In genomic region chr1:25554426-25554780, GRCh38 we compare ENCODE assay signal across 21 cellular contexts.
"Had no signal": no experiment of that assay in that cellular context is flagged by ENCODE, and none has a peak within 500 bp of the region (broad histone marks: within the 10 kb centered on the region; RNA-seq: fewer than 3 reads in every experiment).

No MANE protein-coding gene starts in this region.

- DNase-seq: activated CD4-positive, alpha-beta T cell treated with anti-CD3 and anti-CD28 coated beads, Interleukin-2, amount 50 U/mL, for 4 hours; activated CD8-positive, alpha-beta memory T cell treated with anti-CD3 and anti-CD28 coated beads, Interleukin-2, amount 50 U/mL, for 48 hours; activated gamma-delta T cell; activated T-cell treated with anti-CD3 and anti-CD28 coated beads, Interleukin-2, amount 50 U/mL, for 72 hours; cerebellar nuclear complex; dermis blood vessel endothelial cell; heart right ventricle; left cardiac atrium; ovary; stimulated activated CD4-positive, alpha-beta T cell treated with anti-CD3 and anti-CD28 coated beads, Interleukin-12 subunit alpha, Interleukin-12 subunit beta, amount 100 ng/mL, for 4 hours; stimulated activated CD4-positive, alpha-beta T cell treated with anti-CD3 and anti-CD28 coated beads, Interleukin-2, amount 100 ng/mL, for 24 hours; stomach; T1000; tibial artery had no signal

- H3K4me3 ChIP-seq: breast epithelium, gastroesophageal sphincter, heart right ventricle, lung, neural progenitor cell, ovary, stomach, tibial artery had no signal

- H3K4me1 ChIP-seq: neural progenitor cell had no signal

- ATAC-seq: activated CD4-positive, CD25-positive, alpha-beta regulatory T cell treated with anti-CD3 and anti-CD28 coated beads, Interleukin-2, amount 50 U/mL, for 24 hours; activated T-cell treated with anti-CD3 and anti-CD28 coated beads, Interleukin-2, amount 50 U/mL, for 72 hours; gastroesophageal sphincter; heart right ventricle; left cardiac atrium had no signal

- H3K27ac ChIP-seq: breast epithelium, gastroesophageal sphincter, neural progenitor cell, ovary, tibial artery had no signal

- FAIRE-seq: urothelium cell line had no signal

- H3K4me2 ChIP-seq: neural progenitor cell had no signal

- H3K9ac ChIP-seq: neural progenitor cell had no signal

- H3K4me3 Mint-ChIP-seq: activated T-cell treated with anti-CD3 and anti-CD28 coated beads, Interleukin-2, amount 50 U/mL, for 72 hours; mesothelial cell of epicardium; neural progenitor cell had no signal

- H3K9me3 Mint-ChIP-seq: mesothelial cell of epicardium, neural progenitor cell had no signal

- H3K9me3 ChIP-seq: breast epithelium, gastroesophageal sphincter, heart right ventricle, ovary, stomach, tibial artery had no signal

- H3K27me3 ChIP-seq: breast epithelium, gastroesophageal sphincter, heart right ventricle, neural progenitor cell, ovary, stomach, tibial artery had no signal

- H3K36me3 ChIP-seq: breast epithelium, neural progenitor cell, ovary had no signal

- H2AFZ ChIP-seq: neural progenitor cell had no signal

- H3K27ac Mint-ChIP-seq: activated T-cell treated with anti-CD3 and anti-CD28 coated beads, Interleukin-2, amount 50 U/mL, for 72 hours; mesothelial cell of epicardium; neural progenitor cell had no signal

- H3K36me3 Mint-ChIP-seq: mesothelial cell of epicardium had no signal
